ENCODE assay signal across 1 cellular context in the genomic region with DNA sequence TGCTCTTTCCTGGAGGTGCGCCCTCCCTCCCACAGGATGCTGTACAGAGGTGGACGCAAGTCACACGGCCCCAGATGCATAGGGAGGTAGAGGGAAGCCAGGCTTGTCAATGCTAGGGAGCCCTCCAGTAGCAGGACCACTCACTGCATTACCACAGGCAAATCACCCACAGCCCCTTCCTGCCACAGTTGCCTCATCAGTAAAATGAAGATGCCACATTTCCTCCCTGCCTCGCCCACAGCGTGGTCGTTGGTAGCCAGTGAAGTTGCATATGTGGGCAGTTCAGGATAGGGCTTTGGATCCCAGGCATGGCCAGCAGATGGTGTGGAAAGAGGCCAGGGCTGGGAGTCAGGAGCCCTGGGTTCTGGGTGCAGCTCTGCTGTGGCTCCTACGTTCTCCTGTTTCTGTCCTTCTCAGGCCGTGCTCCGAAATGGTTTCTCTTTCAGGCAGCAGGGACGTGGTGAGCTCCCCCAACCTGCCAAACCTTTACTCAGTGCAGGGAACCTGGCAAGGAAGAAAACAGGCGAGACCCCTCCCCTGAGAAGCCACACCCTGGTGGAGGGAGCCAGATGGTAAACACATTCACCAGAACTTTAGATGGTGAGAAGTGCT.
TF ChIP-seq lines count a peak whose summit lies in the region.

No MANE protein-coding gene starts in this region.

TF ChIP-seq in GM23338, 12 proteins besides CTCF, POLR2A, EP300 and RAD21 (continued from another document):
- TF ChIP-seq, protein P1, sequence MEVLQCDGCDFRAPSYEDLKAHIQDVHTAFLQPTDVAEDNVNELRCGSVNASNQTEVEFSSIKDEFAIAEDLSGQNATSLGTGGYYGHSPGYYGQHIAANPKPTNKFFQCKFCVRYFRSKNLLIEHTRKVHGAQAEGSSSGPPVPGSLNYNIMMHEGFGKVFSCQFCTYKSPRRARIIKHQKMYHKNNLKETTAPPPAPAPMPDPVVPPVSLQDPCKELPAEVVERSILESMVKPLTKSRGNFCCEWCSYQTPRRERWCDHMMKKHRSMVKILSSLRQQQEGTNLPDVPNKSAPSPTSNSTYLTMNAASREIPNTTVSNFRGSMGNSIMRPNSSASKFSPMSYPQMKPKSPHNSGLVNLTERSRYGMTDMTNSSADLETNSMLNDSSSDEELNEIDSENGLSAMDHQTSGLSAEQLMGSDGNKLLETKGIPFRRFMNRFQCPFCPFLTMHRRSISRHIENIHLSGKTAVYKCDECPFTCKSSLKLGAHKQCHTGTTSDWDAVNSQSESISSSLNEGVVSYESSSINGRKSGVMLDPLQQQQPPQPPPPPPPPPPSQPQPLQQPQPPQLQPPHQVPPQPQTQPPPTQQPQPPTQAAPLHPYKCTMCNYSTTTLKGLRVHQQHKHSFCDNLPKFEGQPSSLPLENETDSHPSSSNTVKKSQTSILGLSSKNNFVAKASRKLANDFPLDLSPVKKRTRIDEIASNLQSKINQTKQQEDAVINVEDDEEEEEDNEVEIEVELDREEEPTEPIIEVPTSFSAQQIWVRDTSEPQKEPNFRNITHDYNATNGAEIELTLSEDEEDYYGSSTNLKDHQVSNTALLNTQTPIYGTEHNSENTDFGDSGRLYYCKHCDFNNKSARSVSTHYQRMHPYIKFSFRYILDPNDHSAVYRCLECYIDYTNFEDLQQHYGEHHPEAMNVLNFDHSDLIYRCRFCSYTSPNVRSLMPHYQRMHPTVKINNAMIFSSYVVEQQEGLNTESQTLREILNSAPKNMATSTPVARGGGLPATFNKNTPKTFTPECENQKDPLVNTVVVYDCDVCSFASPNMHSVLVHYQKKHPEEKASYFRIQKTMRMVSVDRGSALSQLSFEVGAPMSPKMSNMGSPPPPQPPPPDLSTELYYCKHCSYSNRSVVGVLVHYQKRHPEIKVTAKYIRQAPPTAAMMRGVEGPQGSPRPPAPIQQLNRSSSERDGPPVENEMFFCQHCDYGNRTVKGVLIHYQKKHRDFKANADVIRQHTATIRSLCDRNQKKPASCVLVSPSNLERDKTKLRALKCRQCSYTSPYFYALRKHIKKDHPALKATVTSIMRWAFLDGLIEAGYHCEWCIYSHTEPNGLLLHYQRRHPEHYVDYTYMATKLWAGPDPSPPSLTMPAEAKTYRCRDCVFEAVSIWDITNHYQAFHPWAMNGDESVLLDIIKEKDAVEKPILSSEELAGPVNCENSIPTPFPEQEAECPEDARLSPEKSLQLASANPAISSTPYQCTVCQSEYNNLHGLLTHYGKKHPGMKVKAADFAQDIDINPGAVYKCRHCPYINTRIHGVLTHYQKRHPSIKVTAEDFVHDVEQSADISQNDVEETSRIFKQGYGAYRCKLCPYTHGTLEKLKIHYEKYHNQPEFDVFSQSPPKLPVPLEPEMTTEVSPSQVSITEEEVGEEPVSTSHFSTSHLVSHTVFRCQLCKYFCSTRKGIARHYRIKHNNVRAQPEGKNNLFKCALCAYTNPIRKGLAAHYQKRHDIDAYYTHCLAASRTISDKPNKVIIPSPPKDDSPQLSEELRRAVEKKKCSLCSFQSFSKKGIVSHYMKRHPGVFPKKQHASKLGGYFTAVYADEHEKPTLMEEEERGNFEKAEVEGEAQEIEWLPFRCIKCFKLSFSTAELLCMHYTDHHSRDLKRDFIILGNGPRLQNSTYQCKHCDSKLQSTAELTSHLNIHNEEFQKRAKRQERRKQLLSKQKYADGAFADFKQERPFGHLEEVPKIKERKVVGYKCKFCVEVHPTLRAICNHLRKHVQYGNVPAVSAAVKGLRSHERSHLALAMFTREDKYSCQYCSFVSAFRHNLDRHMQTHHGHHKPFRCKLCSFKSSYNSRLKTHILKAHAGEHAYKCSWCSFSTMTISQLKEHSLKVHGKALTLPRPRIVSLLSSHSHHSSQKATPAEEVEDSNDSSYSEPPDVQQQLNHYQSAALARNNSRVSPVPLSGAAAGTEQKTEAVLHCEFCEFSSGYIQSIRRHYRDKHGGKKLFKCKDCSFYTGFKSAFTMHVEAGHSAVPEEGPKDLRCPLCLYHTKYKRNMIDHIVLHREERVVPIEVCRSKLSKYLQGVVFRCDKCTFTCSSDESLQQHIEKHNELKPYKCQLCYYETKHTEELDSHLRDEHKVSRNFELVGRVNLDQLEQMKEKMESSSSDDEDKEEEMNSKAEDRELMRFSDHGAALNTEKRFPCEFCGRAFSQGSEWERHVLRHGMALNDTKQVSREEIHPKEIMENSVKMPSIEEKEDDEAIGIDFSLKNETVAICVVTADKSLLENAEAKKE (CRISPR knock-in tag; IDR thresholded peaks at IDR 0.05): no peak
- no peak for TF ChIP-seq NANOG (IDR thresholded peaks at IDR 0.05; ENCODE audit: borderline replicate concordance)
- no peak for TF ChIP-seq EZH2 (IDR thresholded peaks at IDR 0.05; ENCODE audit: low read depth, unreplicated experiment)
- TF ChIP-seq, protein P2, sequence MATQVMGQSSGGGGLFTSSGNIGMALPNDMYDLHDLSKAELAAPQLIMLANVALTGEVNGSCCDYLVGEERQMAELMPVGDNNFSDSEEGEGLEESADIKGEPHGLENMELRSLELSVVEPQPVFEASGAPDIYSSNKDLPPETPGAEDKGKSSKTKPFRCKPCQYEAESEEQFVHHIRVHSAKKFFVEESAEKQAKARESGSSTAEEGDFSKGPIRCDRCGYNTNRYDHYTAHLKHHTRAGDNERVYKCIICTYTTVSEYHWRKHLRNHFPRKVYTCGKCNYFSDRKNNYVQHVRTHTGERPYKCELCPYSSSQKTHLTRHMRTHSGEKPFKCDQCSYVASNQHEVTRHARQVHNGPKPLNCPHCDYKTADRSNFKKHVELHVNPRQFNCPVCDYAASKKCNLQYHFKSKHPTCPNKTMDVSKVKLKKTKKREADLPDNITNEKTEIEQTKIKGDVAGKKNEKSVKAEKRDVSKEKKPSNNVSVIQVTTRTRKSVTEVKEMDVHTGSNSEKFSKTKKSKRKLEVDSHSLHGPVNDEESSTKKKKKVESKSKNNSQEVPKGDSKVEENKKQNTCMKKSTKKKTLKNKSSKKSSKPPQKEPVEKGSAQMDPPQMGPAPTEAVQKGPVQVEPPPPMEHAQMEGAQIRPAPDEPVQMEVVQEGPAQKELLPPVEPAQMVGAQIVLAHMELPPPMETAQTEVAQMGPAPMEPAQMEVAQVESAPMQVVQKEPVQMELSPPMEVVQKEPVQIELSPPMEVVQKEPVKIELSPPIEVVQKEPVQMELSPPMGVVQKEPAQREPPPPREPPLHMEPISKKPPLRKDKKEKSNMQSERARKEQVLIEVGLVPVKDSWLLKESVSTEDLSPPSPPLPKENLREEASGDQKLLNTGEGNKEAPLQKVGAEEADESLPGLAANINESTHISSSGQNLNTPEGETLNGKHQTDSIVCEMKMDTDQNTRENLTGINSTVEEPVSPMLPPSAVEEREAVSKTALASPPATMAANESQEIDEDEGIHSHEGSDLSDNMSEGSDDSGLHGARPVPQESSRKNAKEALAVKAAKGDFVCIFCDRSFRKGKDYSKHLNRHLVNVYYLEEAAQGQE (IDR thresholded peaks at IDR 0.05; ENCODE audit: unreplicated experiment): no peak
- no peak for TF ChIP-seq POLR2AphosphoS5 (IDR thresholded peaks at IDR 0.05; ENCODE audit: low read depth)
